Comparison of ENCODE assay signal across 13 cellular contexts in the genomic region with DNA sequence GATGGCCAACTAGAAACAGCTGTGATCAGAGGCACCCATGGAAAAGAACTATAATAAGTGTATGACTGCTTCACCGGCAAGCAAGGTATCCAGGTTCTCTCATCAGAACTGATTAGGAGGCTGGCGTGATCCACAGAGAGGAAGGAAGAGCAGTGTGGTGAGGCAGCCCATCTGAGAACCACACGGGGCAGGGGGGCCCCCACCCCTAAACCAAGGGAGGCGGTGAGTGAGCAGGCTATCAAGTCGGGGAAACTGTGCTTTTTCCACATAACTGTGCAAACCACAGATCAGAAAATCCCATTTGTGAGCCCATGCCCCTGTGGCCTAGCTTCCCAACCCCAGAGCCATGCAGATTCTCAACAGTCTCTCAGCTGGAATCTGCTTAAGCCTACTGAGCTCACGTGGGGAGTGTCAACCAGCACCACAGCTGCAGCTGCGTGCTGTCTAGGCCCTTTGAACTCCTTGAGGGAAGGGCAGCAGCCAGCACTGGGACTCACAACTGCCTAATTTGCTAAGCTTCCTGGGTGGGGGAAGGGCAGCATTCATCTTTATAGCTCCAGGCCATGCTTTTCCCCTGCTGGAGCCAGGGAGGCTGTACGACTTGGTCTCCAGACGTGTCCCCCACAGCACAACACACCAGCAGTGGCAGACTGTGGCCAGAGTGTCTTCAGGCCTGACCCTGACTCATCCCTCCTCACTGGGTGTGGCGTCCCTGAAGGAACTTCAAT.
DNase-seq lines count a peak whose midpoint lies in the region; ATAC-seq and TF ChIP-seq lines count a peak whose summit lies in the region.
"Had no signal": no experiment of that assay in that cellular context is flagged by ENCODE, and none has a peak within 500 bp of the region (broad histone marks: within the 10 kb centered on the region; RNA-seq: fewer than 3 reads in every experiment).

No MANE protein-coding gene starts in this region.

- POLR2A ChIA-PET in WTC11 (lab: Charles Lee) = no interaction called here

- H3K9me3 ChIP-seq in BLaER1 (no peaks in the 10 kb centered on the region), mesodermal cell (ENCODE audit: control insufficient read depth, low read length) (no peaks in the 10 kb centered on the region)
- H3K9me3 ChIP-seq: psoas muscle had no signal

- H4K20me1 ChIP-seq in BLaER1 = no peaks in the 10 kb centered on the region

- no peaks in the 10 kb centered on the region for H3K36me3 Mint-ChIP-seq in WTC11
- H3K36me3 Mint-ChIP-seq: activated CD4-positive, alpha-beta memory T cell treated with anti-CD3 and anti-CD28 coated beads for 36 hours had no signal

- H3K4me3 ChIP-seq in BLaER1 = no peak overlapping the region
- H3K4me3 ChIP-seq in HL-60 (replicated peaks; ENCODE audit: insufficient read depth, low read length) = no peak overlapping the region
- no peak overlapping the region for H3K4me3 ChIP-seq in mesodermal cell (ENCODE audit: extremely low read depth, insufficient read depth, low read length, poor library complexity, severe bottlenecking)
- H3K4me3 ChIP-seq: GM12878, psoas muscle had no signal

- H3K9ac ChIP-seq in BLaER1 = no peak overlapping the region

- no peaks in the 10 kb centered on the region for H3K27me3 Mint-ChIP-seq in WTC11 (ENCODE audit: low read depth)

- no peak overlapping the region for H3K4me3 Mint-ChIP-seq in WTC11
- H3K4me3 Mint-ChIP-seq: activated CD4-positive, alpha-beta memory T cell treated with anti-CD3 and anti-CD28 coated beads for 36 hours had no signal

- H3K9me3 Mint-ChIP-seq in WTC11 = peaks cover 2% of the 10 kb centered on the region
- H3K9me3 Mint-ChIP-seq: activated CD4-positive, alpha-beta memory T cell treated with anti-CD3 and anti-CD28 coated beads for 36 hours had no signal

- intact Hi-C loops in sciatic nerve (cut with DNase I) = no loop called here

- ATAC-seq in WTC11 (peak; percentile 85), HG02588 (IDR thresholded peaks at IDR 0.05; ENCODE audit: unreplicated experiment) (no peak), sciatic nerve (no peak)
- ATAC-seq: GM12878, psoas muscle had no signal

- DNase-seq in HL-60 (ENCODE audit: low read depth in 1 of 2, low spot score in 1 of 2) = peak in 1 of 2 experiments; percentile 56
- peak; percentile 15 for DNase-seq in WTC11 (ENCODE audit: low spot score)
- DNase-seq in dedifferentiated amniotic fluid mesenchymal stem cell (ENCODE audit: extremely low spot score) = no peak
- DNase-seq in sciatic nerve (ENCODE audit: low spot score) = no peak
- no peak for DNase-seq in SKM-1 treated with dmso at 0.1 percent for 144 hours (lab: John Stamatoyannopoulos, UW; ENCODE audit: unreplicated experiment)
- DNase-seq: activated CD4-positive, alpha-beta memory T cell treated with anti-CD3 and anti-CD28 coated beads for 36 hours; psoas muscle; RPMI8226; stimulated activated CD4-positive, alpha-beta T cell treated with anti-CD3 and anti-CD28 coated beads, Interleukin-2, amount 100 ng/mL, for 48 hours had no signal

- 71 to 74% methylated on average over 8 to 10 of the region's 10 CpGs for WGBS in mesodermal cell (ENCODE audit: insufficient coverage in 2 of 2), 2 experiments

- peaks cover 17% of the 10 kb centered on the region for H3K4me1 ChIP-seq in BLaER1
- H3K4me1 ChIP-seq in mesodermal cell (ENCODE audit: control insufficient read depth, insufficient read depth, low read length, poor library complexity, severe bottlenecking) = peaks cover 6% of the 10 kb centered on the region
- H3K4me1 ChIP-seq: psoas muscle had no signal

- CTCF ChIA-PET in WTC11 (lab: Charles Lee) = no interaction called here

- H3K27ac Mint-ChIP-seq in WTC11 = no peak overlapping the region
- H3K27ac Mint-ChIP-seq: activated CD4-positive, alpha-beta memory T cell treated with anti-CD3 and anti-CD28 coated beads for 36 hours had no signal

- H3K27ac ChIP-seq in BLaER1 (peak overlapping the region; percentile 76), HL-60 (replicated peaks) (peak overlapping the region; percentile 43), mesodermal cell (ENCODE audit: low read depth, low read length, severe bottlenecking) (peak overlapping the region; percentile 23)
- H3K27ac ChIP-seq: psoas muscle had no signal

- no peaks in the 10 kb centered on the region for H3K36me3 ChIP-seq in BLaER1
- no peaks in the 10 kb centered on the region for H3K36me3 ChIP-seq in mesodermal cell (ENCODE audit: control insufficient read depth, insufficient read depth, low read length)

- peak overlapping the region; percentile 75 for H3K4me2 ChIP-seq in BLaER1

- TF ChIP-seq CTCF in HL-60 (IDR thresholded peaks at IDR 0.05; ENCODE audit: insufficient read depth, low read length) = no peak
- no peak for TF ChIP-seq CTCF in WTC11 (IDR thresholded peaks at IDR 0.05)

- H3K27me3 ChIP-seq in BLaER1 (no peaks in the 10 kb centered on the region), HL-60 (ENCODE audit: insufficient read depth, poor library complexity, severe bottlenecking) (no peaks in the 10 kb centered on the region)

- H3K4me1 Mint-ChIP-seq in WTC11 = peaks cover 6% of the 10 kb centered on the region

TF ChIP-seq in WTC11, 78 proteins besides CTCF, POLR2A, EP300 and RAD21 (continues in another document):
- TF ChIP-seq, protein P1, sequence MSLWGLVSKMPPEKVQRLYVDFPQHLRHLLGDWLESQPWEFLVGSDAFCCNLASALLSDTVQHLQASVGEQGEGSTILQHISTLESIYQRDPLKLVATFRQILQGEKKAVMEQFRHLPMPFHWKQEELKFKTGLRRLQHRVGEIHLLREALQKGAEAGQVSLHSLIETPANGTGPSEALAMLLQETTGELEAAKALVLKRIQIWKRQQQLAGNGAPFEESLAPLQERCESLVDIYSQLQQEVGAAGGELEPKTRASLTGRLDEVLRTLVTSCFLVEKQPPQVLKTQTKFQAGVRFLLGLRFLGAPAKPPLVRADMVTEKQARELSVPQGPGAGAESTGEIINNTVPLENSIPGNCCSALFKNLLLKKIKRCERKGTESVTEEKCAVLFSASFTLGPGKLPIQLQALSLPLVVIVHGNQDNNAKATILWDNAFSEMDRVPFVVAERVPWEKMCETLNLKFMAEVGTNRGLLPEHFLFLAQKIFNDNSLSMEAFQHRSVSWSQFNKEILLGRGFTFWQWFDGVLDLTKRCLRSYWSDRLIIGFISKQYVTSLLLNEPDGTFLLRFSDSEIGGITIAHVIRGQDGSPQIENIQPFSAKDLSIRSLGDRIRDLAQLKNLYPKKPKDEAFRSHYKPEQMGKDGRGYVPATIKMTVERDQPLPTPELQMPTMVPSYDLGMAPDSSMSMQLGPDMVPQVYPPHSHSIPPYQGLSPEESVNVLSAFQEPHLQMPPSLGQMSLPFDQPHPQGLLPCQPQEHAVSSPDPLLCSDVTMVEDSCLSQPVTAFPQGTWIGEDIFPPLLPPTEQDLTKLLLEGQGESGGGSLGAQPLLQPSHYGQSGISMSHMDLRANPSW (CRISPR knock-in tag; conservative IDR thresholded peaks at IDR 0.05; ENCODE audit: low read depth) = no peak
- TF ChIP-seq SMAD3 (CRISPR knock-in tag; IDR thresholded peaks at IDR 0.05; ENCODE audit: borderline replicate concordance) (no peak), ZNF219 (CRISPR knock-in tag; IDR thresholded peaks at IDR 0.05; ENCODE audit: borderline replicate concordance) (no peak), ELF4 (CRISPR knock-in tag; IDR thresholded peaks at IDR 0.05; ENCODE audit: low read depth) (no peak), GABPB1 (CRISPR knock-in tag; IDR thresholded peaks at IDR 0.05) (no peak), ZNF671 (CRISPR knock-in tag; IDR thresholded peaks at IDR 0.05) (no peak)
- TF ChIP-seq, protein P2, sequence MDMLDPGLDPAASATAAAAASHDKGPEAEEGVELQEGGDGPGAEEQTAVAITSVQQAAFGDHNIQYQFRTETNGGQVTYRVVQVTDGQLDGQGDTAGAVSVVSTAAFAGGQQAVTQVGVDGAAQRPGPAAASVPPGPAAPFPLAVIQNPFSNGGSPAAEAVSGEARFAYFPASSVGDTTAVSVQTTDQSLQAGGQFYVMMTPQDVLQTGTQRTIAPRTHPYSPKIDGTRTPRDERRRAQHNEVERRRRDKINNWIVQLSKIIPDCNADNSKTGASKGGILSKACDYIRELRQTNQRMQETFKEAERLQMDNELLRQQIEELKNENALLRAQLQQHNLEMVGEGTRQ (CRISPR knock-in tag; IDR thresholded peaks at IDR 0.05) = no peak
- TF ChIP-seq, protein P3, sequence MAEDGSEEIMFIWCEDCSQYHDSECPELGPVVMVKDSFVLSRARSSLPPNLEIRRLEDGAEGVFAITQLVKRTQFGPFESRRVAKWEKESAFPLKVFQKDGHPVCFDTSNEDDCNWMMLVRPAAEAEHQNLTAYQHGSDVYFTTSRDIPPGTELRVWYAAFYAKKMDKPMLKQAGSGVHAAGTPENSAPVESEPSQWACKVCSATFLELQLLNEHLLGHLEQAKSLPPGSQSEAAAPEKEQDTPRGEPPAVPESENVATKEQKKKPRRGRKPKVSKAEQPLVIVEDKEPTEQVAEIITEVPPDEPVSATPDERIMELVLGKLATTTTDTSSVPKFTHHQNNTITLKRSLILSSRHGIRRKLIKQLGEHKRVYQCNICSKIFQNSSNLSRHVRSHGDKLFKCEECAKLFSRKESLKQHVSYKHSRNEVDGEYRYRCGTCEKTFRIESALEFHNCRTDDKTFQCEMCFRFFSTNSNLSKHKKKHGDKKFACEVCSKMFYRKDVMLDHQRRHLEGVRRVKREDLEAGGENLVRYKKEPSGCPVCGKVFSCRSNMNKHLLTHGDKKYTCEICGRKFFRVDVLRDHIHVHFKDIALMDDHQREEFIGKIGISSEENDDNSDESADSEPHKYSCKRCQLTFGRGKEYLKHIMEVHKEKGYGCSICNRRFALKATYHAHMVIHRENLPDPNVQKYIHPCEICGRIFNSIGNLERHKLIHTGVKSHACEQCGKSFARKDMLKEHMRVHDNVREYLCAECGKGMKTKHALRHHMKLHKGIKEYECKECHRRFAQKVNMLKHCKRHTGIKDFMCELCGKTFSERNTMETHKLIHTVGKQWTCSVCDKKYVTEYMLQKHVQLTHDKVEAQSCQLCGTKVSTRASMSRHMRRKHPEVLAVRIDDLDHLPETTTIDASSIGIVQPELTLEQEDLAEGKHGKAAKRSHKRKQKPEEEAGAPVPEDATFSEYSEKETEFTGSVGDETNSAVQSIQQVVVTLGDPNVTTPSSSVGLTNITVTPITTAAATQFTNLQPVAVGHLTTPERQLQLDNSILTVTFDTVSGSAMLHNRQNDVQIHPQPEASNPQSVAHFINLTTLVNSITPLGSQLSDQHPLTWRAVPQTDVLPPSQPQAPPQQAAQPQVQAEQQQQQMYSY (CRISPR knock-in tag; IDR thresholded peaks at IDR 0.05) = no peak
- TF ChIP-seq, protein P4, sequence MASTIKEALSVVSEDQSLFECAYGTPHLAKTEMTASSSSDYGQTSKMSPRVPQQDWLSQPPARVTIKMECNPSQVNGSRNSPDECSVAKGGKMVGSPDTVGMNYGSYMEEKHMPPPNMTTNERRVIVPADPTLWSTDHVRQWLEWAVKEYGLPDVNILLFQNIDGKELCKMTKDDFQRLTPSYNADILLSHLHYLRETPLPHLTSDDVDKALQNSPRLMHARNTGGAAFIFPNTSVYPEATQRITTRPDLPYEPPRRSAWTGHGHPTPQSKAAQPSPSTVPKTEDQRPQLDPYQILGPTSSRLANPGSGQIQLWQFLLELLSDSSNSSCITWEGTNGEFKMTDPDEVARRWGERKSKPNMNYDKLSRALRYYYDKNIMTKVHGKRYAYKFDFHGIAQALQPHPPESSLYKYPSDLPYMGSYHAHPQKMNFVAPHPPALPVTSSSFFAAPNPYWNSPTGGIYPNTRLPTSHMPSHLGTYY (CRISPR knock-in tag; IDR thresholded peaks at IDR 0.05) = no peak

Comparison
In these comparisons a context has a peak if more than half of its experiments do, and no peak if none do; other contexts are left out.
1. H3K27ac ChIP-seq: peak in every context shown above with its lines; median percentile 76 in BLaER1; 43 in HL-60; 23 in mesodermal cell.